In genomic region chr2:64999754-65000153, GRCh38 we compare ENCODE assay signal across 19 cellular contexts. TPM values are rescaled to one million over a fixed set of nuclear protein-coding genes. Genes with fewer than 3 reads are reported as not detected.
DNase-seq lines count a peak whose midpoint lies in the region; ATAC-seq, FAIRE-seq and TF ChIP-seq lines count a peak whose summit lies in the region.
"Had no signal": no experiment of that assay in that cellular context is flagged by ENCODE, and none has a peak within 500 bp of the region (broad histone marks: within the 10 kb centered on the region; RNA-seq: fewer than 3 reads in every experiment).

No MANE protein-coding gene starts in this region.

- H4K20me1 ChIP-seq in GM23338 (replicated peaks; ENCODE audit: insufficient read depth) = peaks cover 2% of the 10 kb centered on the region; the same call in 1 of the 2 replicates
- peaks cover 7% of the 10 kb centered on the region; the same call in 1 of the 2 replicates for H4K20me1 ChIP-seq in Karpas-422 (ENCODE audit: insufficient read depth, low read depth, low read length)
- H4K20me1 ChIP-seq in GM12878 (ENCODE audit: control insufficient read depth, insufficient read depth) = no peaks in the 10 kb centered on the region

- in situ Hi-C loops in GM12878 (cut with MboI) = no loop called here

- CTCF ChIA-PET in GM12878 (lab: Yijun Ruan, JAX) = interaction anchor here (1.1 to 1.8 kb wide), 2 partner anchors 8 to 32 kb away, joined by 3 to 5 read pairs; no protein-coding TSS in a partner anchor

- no peak overlapping the region for H4K5ac ChIP-seq in mesendoderm (ENCODE audit: low read length)

- TF ChIP-seq CTCF in GM23338 (conservative IDR thresholded peaks at IDR 0.05; ENCODE audit: low read depth in 2 of 2) (no peak), GM12878 (IDR thresholded peaks at IDR 0.05 in 2 of 3, conservative IDR thresholded peaks at IDR 0.05 in 1 of 3; ENCODE audit: control insufficient read depth in 2 of 3, extremely low read depth in 1 of 3, insufficient read depth in 1 of 3, low read depth in 3 of 3, low read length in 3 of 3) (no peak)

- H3K9ac ChIP-seq in Karpas-422 (ENCODE audit: low read length) (no peak overlapping the region), GM12878 (ENCODE audit: control insufficient read depth, insufficient read depth, low read length) (no peak overlapping the region), mesendoderm (ENCODE audit: low read length) (no peak overlapping the region)

- BruUV-seq in GM12878 (replicated peaks; lab: Mats Ljungman, UMichigan) = no TSS peak

- H2BK5ac ChIP-seq in mesendoderm (ENCODE audit: low read length) = no peak overlapping the region

- DNase-seq in GM23338 (ENCODE audit: low spot score) = no peak
- no peak for DNase-seq in Karpas-422
- no peak for DNase-seq in GM12878 (ENCODE audit: low read depth, low spot score)
- peak; percentile 61 for DNase-seq in mesendoderm
- DNase-seq in HuH-7.5 (ENCODE audit: low spot score) = no peak
- DNase-seq in MV-4-11 (lab: John Stamatoyannopoulos, UW) = no peak
- no peak for DNase-seq in activated CD4-positive, alpha-beta T cell treated with anti-CD3 and anti-CD28 coated beads, Interleukin-2, amount 50 U/mL, for 4 hours
- DNase-seq: C1 segment of cervical spinal cord; CD4-positive, alpha-beta T cell; DMS79 had no signal

- no peak overlapping the region for H3K4ac ChIP-seq in mesendoderm (ENCODE audit: low read depth, low read length)

- POLR2A ChIA-PET in GM12878 (lab: Charles Lee) = interaction anchor here (0.7 kb wide), 1 partner anchor 9 kb away, joined by 3 read pairs; no protein-coding TSS in a partner anchor

- H3K4me3 ChIP-seq in GM23338 (no peak overlapping the region), Karpas-422 (ENCODE audit: low read length) (no peak overlapping the region), GM12878 (no peak overlapping the region), mesendoderm (ENCODE audit: low read length) (no peak overlapping the region)
- H3K4me3 ChIP-seq: HAP-1 had no signal

- no peak for TF ChIP-seq POLR2A in GM12878 (IDR thresholded peaks at IDR 0.05; ENCODE audit: low read depth, low read length)

- no peaks in the 10 kb centered on the region for H3K36me3 Mint-ChIP-seq in GM23338 (ENCODE audit: low read depth)

- no peak for FAIRE-seq in GM12878 (lab: Jason Lieb, UNC)
- FAIRE-seq: A204.1, GM12891, GM19239, H1, HepG2, HTR-8/SVneo had no signal

- H3K4me3 Mint-ChIP-seq in GM23338 = no peak overlapping the region
- H3K4me3 Mint-ChIP-seq: B cell; CD4-positive, alpha-beta T cell had no signal

- TF ChIP-seq EP300 in GM12878 (IDR thresholded peaks at IDR 0.05; ENCODE audit: borderline replicate concordance in 1 of 2, control insufficient read depth in 1 of 2, low read depth in 2 of 2, low read length in 2 of 2) = no peak

- H3K9me3 ChIP-seq in Karpas-422 (ENCODE audit: low read length) (no peaks in the 10 kb centered on the region), GM12878 (replicated peaks; ENCODE audit: control insufficient read depth, insufficient read depth, low read length) (no peaks in the 10 kb centered on the region)
- H3K9me3 ChIP-seq: HAP-1 had no signal

- H3K27me3 ChIP-seq in GM23338 (ENCODE audit: insufficient read depth) (no peaks in the 10 kb centered on the region), Karpas-422 (ENCODE audit: low read length) (no peaks in the 10 kb centered on the region), GM12878 (replicated peaks in 1 of 2; ENCODE audit: control insufficient read depth in 2 of 2, insufficient read depth in 2 of 2, low read length in 1 of 2) (no peaks in the 10 kb centered on the region), mesendoderm (ENCODE audit: insufficient read depth, low read length, poor library complexity) (no peaks in the 10 kb centered on the region)

- peaks cover 6% of the 10 kb centered on the region; the same call in 1 of the 2 replicates for H3K4me1 ChIP-seq in GM23338 (ENCODE audit: insufficient read depth)
- H3K4me1 ChIP-seq in Karpas-422 (ENCODE audit: low read length) = peaks cover 46% of the 10 kb centered on the region
- no peaks in the 10 kb centered on the region for H3K4me1 ChIP-seq in GM12878 (ENCODE audit: control insufficient read depth, insufficient read depth, low read length)
- H3K4me1 ChIP-seq in mesendoderm (ENCODE audit: control insufficient read depth, low read depth, low read length) = peaks cover 2% of the 10 kb centered on the region
- H3K4me1 ChIP-seq: HAP-1 had no signal

- SMC1A ChIA-PET in GM12878 (lab: Charles Lee; ENCODE audit: uncharacterized antibody, unreplicated experiment) = interaction anchor here (0.9 to 2.5 kb wide), 6 partner anchors 9 to 85 kb away, joined by 3 to 14 read pairs (median 4); no protein-coding TSS in a partner anchor

- H3K56ac ChIP-seq in mesendoderm (ENCODE audit: low read length) = no peak overlapping the region

- no peaks in the 10 kb centered on the region for H3K9me2 ChIP-seq in GM23338 (ENCODE audit: insufficient read depth)
- no peaks in the 10 kb centered on the region for H3K9me2 ChIP-seq in Karpas-422 (replicated peaks; ENCODE audit: insufficient read depth, low read length)

- no peak overlapping the region for H4K8ac ChIP-seq in mesendoderm (ENCODE audit: low read depth, low read length)

- 100% methylated on average over 2 of the region's 2 CpGs for whole genome bisulfite sequencing in GM12878 (ENCODE audit: insufficient coverage, insufficient replicate concordance, low lambda C conversion rate, missing lambda C conversion rate)
- WGBS in mesendoderm (ENCODE audit: extremely low coverage, insufficient coverage, low lambda C conversion rate) = no CpG with 5 or more reads among the region's 2 CpGs

- H2BK120ac ChIP-seq in mesendoderm (ENCODE audit: low read depth, low read length) = no peak overlapping the region

- TF ChIP-seq RAD21 in GM12878 (IDR thresholded peaks at IDR 0.05; ENCODE audit: insufficient read depth, low read depth, low read length) = no peak

- H3K9me3 Mint-ChIP-seq in GM23338 = no peaks in the 10 kb centered on the region
- H3K9me3 Mint-ChIP-seq: CD4-positive, alpha-beta T cell had no signal

- H2AFZ ChIP-seq in GM23338 (no peak overlapping the region), Karpas-422 (ENCODE audit: low read length) (no peak overlapping the region), GM12878 (ENCODE audit: control insufficient read depth, low read depth, low read length) (no peak overlapping the region)

- peaks cover 9% of the 10 kb centered on the region for H3K27me3 Mint-ChIP-seq in GM23338 (ENCODE audit: insufficient read depth, low read depth, poor library complexity)
- H3K27me3 Mint-ChIP-seq: B cell; CD4-positive, alpha-beta T cell had no signal

- no peaks in the 10 kb centered on the region for H3F3A ChIP-seq in GM23338 (replicated peaks; ENCODE audit: low read depth)

- no peak overlapping the region for H3K27ac Mint-ChIP-seq in GM23338
- H3K27ac Mint-ChIP-seq: B cell; CD4-positive, alpha-beta T cell had no signal

- no peak overlapping the region for H2AK5ac ChIP-seq in mesendoderm (ENCODE audit: low read length)

- intact Hi-C loops in GM12878 (cut with micrococcal nuclease; ENCODE audit: unreplicated experiment) = no loop called here

- RAD21 ChIA-PET in GM12878 (lab: Charles Lee; ENCODE audit: unreplicated experiment) = interaction anchor here (0.7 to 1.8 kb wide), 2 partner anchors 62 to 81 kb away, joined by 3 to 4 read pairs; no protein-coding TSS in a partner anchor

- no peaks in the 10 kb centered on the region for H3K79me1 ChIP-seq in mesendoderm (ENCODE audit: low read length)

- H3K23ac ChIP-seq in mesendoderm (ENCODE audit: low read length) = no peak overlapping the region

- no peak overlapping the region for H3K18ac ChIP-seq in mesendoderm (ENCODE audit: low read length)

- no peak overlapping the region for H3K27ac ChIP-seq in GM23338 (ENCODE audit: low read depth)
- 0 out of 2 replicates have a peak overlapping the region, but pooled peaks have one; percentile 1 for H3K27ac ChIP-seq in Karpas-422 (ENCODE audit: low read length)
- H3K27ac ChIP-seq in GM12878 (ENCODE audit: control insufficient read depth, insufficient read depth) = no peak overlapping the region
- no peak overlapping the region for H3K27ac ChIP-seq in mesendoderm (ENCODE audit: low read depth, low read length)

- H3K36me3 ChIP-seq in GM23338 (ENCODE audit: insufficient read depth) (no peaks in the 10 kb centered on the region), Karpas-422 (ENCODE audit: insufficient read depth, low read length) (peaks cover 74% of the 10 kb centered on the region), GM12878 (ENCODE audit: control insufficient read depth in 2 of 2, insufficient read depth in 2 of 2, low read length in 1 of 2) (peaks cover 0 to 27% of the 10 kb centered on the region in 2 experiments; a peak in 3 of 4 replicates), mesendoderm (ENCODE audit: control insufficient read depth, insufficient read depth, low read length) (no peaks in the 10 kb centered on the region)
- H3K36me3 ChIP-seq: HAP-1 had no signal

- no peak overlapping the region for H2BK15ac ChIP-seq in mesendoderm (replicated peaks; ENCODE audit: low read depth)

- H3K79me2 ChIP-seq in GM23338 (replicated peaks; ENCODE audit: insufficient read depth) (no peaks in the 10 kb centered on the region), Karpas-422 (ENCODE audit: low read length) (peaks cover 84% of the 10 kb centered on the region), GM12878 (ENCODE audit: control insufficient read depth, insufficient read depth, low read length) (peaks cover 25% of the 10 kb centered on the region), mesendoderm (ENCODE audit: control insufficient read depth, insufficient read depth, low read length) (no peaks in the 10 kb centered on the region)

- peaks cover 9% of the 10 kb centered on the region for H3K4me1 Mint-ChIP-seq in GM23338

- H3K4me2 ChIP-seq in GM23338 = no peak overlapping the region
- no peak overlapping the region for H3K4me2 ChIP-seq in Karpas-422 (ENCODE audit: low read depth, low read length, poor library complexity, severe bottlenecking)
- no peak overlapping the region for H3K4me2 ChIP-seq in GM12878 (ENCODE audit: control insufficient read depth, insufficient read depth)
- H3K4me2 ChIP-seq in mesendoderm (ENCODE audit: low read length) = no peak overlapping the region

- peak; percentile 32; the same call in 1 of the 3 replicates for ATAC-seq in GM23338
- peak; percentile 29; the same call in 2 of the 3 replicates for ATAC-seq in GM12878
- no peak for ATAC-seq in HG02588 (IDR thresholded peaks at IDR 0.05; ENCODE audit: unreplicated experiment)
- ATAC-seq: HepG2 had no signal

RNA-seq across cellular contexts. Expression of gene SLC1A4, which starts 10.6 kb away (rescaled TPM):
- 2.2 and 2.7 TPM in 2 replicates for total RNA-seq in GM23338 (2014; rRNA removed; shearing (Covaris generic))
- polyA plus RNA-seq in GM23338 (2016; fragmentation: Nextera tagmentation; extraction: Ambion mirVana) (1.3 TPM in 2 replicates), GM12878 (2011; rRNA removed) (20.3 and 26.9 TPM in 2 replicates), GM12878 (2014; fragmentation: Illumina TruSeq; extraction: Trizol) (27.4 TPM in 2 replicates), GM12878 (2014; fragmentation: Nextera tagmentation; extraction: Ambion mirVana) (10 to 100 TPM; 10.8 to 13.9 TPM), GM12878 (2014; rRNA removed) (28.0 and 29.0 TPM in 2 replicates), GM12878 (2016; fragmentation: Nextera tagmentation; extraction: Ambion mirVana) (10 to 100 TPM; 32.6 to 37.2 TPM)
- total RNA-seq in Karpas-422 (2014; rRNA removed; shearing (Covaris generic); ENCODE audit: low replicate concordance) = 114 and 120 TPM in 2 replicates
- 16.4 and 16.7 TPM in 2 replicates for total RNA-seq in GM12878 (2013; cell fraction: nucleolus; rRNA removed)
- total RNA-seq in GM12878 (2014; rRNA removed) (35.8 and 37.0 TPM in 2 replicates), GM12878 (2014; rRNA removed; fragmentation: Illumina TruSeq; extraction: Trizol) (23.2 and 23.8 TPM in 2 replicates), GM12878 (2021) (43.2 and 43.4 TPM in 2 replicates)
- 24.9 TPM for polyA plus RNA-seq in GM12878 (2011; ENCODE audit: low read depth)
- polyA plus RNA-seq in GM12878 (2011; cell fraction: cytosol; rRNA removed) = 27.0 and 29.7 TPM in 2 replicates
- polyA plus RNA-seq in GM12878 (2011; cell fraction: nucleus; rRNA removed) = 30.5 and 33.0 TPM in 2 replicates
- polyA plus RNA-seq in GM12878 (2012) = 27.7 and 31.8 TPM in 2 replicates
- polyA minus RNA-seq in GM12878 (2011; rRNA and poly(A)+ RNA removed) = 49.4 and 72.0 TPM in 2 replicates
- 22.5 and 26.3 TPM in 2 replicates for polyA minus RNA-seq in GM12878 (2011; cell fraction: cytosol; rRNA and poly(A)+ RNA removed)
- 12.0 and 23.5 TPM in 2 replicates for polyA minus RNA-seq in GM12878 (2011; cell fraction: nucleus; rRNA and poly(A)+ RNA removed)
- 0.59 TPM for polyA plus RNA-seq in mesendoderm (2013, experiment 1 of 2)
- polyA plus RNA-seq in mesendoderm (2013, experiment 2 of 2) = 0.69 TPM

RNA-seq across cellular contexts. Expression of gene CEP68, which starts 56.5 kb away (rescaled TPM):
- total RNA-seq in GM23338 (2014; rRNA removed; shearing (Covaris generic)) = 20.7 and 24.4 TPM in 2 replicates
- polyA plus RNA-seq in GM23338 (2016; fragmentation: Nextera tagmentation; extraction: Ambion mirVana) (11.8 and 13.0 TPM in 2 replicates), GM12878 (2011; rRNA removed) (6.2 and 6.5 TPM in 2 replicates), GM12878 (2014; fragmentation: Illumina TruSeq; extraction: Trizol) (7.6 and 7.7 TPM in 2 replicates), GM12878 (2014; fragmentation: Nextera tagmentation; extraction: Ambion mirVana) (1 to 10 TPM; 1.1 to 2.2 TPM), GM12878 (2014; rRNA removed) (6.1 and 6.5 TPM in 2 replicates), GM12878 (2016; fragmentation: Nextera tagmentation; extraction: Ambion mirVana) (10 to 100 TPM in 1 of 2 experiments, 1 to 10 TPM in 1; 9.7 to 11.1 TPM)
- 23.4 and 25.8 TPM in 2 replicates for total RNA-seq in Karpas-422 (2014; rRNA removed; shearing (Covaris generic); ENCODE audit: low replicate concordance)
- total RNA-seq in GM12878 (2013; cell fraction: nucleolus; rRNA removed) = 45.8 and 53.3 TPM in 2 replicates
- total RNA-seq in GM12878 (2014; rRNA removed) (6.9 and 7.6 TPM in 2 replicates), GM12878 (2014; rRNA removed; fragmentation: Illumina TruSeq; extraction: Trizol) (7.2 and 7.8 TPM in 2 replicates), GM12878 (2021) (10.8 and 11.1 TPM in 2 replicates)
- 2.7 TPM for polyA plus RNA-seq in GM12878 (2011; ENCODE audit: low read depth)
- 4.2 and 4.8 TPM in 2 replicates for polyA plus RNA-seq in GM12878 (2011; cell fraction: cytosol; rRNA removed)
- polyA plus RNA-seq in GM12878 (2011; cell fraction: nucleus; rRNA removed) = 8.9 and 9.9 TPM in 2 replicates
- 4.8 and 6.5 TPM in 2 replicates for polyA plus RNA-seq in GM12878 (2012)
- 8.5 and 13.7 TPM in 2 replicates for polyA minus RNA-seq in GM12878 (2011; rRNA and poly(A)+ RNA removed)
- 2.7 and 4.9 TPM in 2 replicates for polyA minus RNA-seq in GM12878 (2011; cell fraction: cytosol; rRNA and poly(A)+ RNA removed)
- polyA minus RNA-seq in GM12878 (2011; cell fraction: nucleus; rRNA and poly(A)+ RNA removed) = 8.3 and 10.1 TPM in 2 replicates
- 9.3 TPM for polyA plus RNA-seq in mesendoderm (2013, experiment 1 of 2)
- polyA plus RNA-seq in mesendoderm (2013, experiment 2 of 2) = 9.4 TPM
